Comparison of ENCODE assay signal across 8 cellular contexts in genomic region chr2:113891265-113891959, GRCh38. TPM values are rescaled to one million over a fixed set of nuclear protein-coding genes. Genes with fewer than 3 reads are reported as not detected.
DNase-seq lines count a peak whose midpoint lies in the region; ATAC-seq, FAIRE-seq and TF ChIP-seq lines count a peak whose summit lies in the region.

No MANE protein-coding gene starts in this region.

- H3K4me3 ChIP-seq in BLaER1 = peak overlapping the region; percentile 98
- peak overlapping the region; percentile 85 for H3K4me3 ChIP-seq in LNCaP clone FGC (ENCODE audit: low read depth, low read length)
- peak overlapping the region; percentile 69 to 99 (median 89) for H3K4me3 ChIP-seq in dorsolateral prefrontal cortex

- no peaks in the 10 kb centered on the region for H3K9me3 ChIP-seq in BLaER1

- peak overlapping the region; percentile 89 for H3K4me2 ChIP-seq in BLaER1

- H3K9me3 Mint-ChIP-seq in nephron = no peaks in the 10 kb centered on the region

- intact Hi-C loops in dorsolateral prefrontal cortex (cut with DNase I) = no loop called here

- H3K9ac ChIP-seq in BLaER1 = peak overlapping the region; percentile 95

- TF ChIP-seq CTCF in LNCaP clone FGC (IDR thresholded peaks at IDR 0.05; ENCODE audit: control insufficient read depth, extremely low read depth, insufficient read depth) (no peak), dorsolateral prefrontal cortex (IDR thresholded peaks at IDR 0.05 in 54 of 56, conservative IDR thresholded peaks at IDR 0.05 in 2 of 56; ENCODE audit: low read depth in 1 of 56, partially characterized antibody in 56 of 56) (no peak), nephron (IDR thresholded peaks at IDR 0.05; ENCODE audit: unreplicated experiment in 3 of 3) (no peak)

- no peaks in the 10 kb centered on the region for H3K27me3 Mint-ChIP-seq in nephron (ENCODE audit: low read depth)

- peaks cover 55% of the 10 kb centered on the region for H3K4me1 ChIP-seq in BLaER1

- FAIRE-seq in GM12891 (lab: Jason Lieb, UNC) = no peak

- peak overlapping the region; percentile 97 to 100 (median 98) for H3K27ac Mint-ChIP-seq in nephron

- H3K27me3 ChIP-seq in BLaER1 = no peaks in the 10 kb centered on the region
- no peaks in the 10 kb centered on the region for H3K27me3 ChIP-seq in dorsolateral prefrontal cortex

- peaks cover 45% of the 10 kb centered on the region for H3K36me3 ChIP-seq in BLaER1

- H3K4me1 Mint-ChIP-seq in nephron = peaks cover 83% of the 10 kb centered on the region

- DNase-seq in LNCaP clone FGC (ENCODE audit: low read depth) (no peak), dorsolateral prefrontal cortex (no peak), GM12891 (ENCODE audit: insufficient read length, low spot score) (no peak)
- no peak for DNase-seq in activated CD8-positive, alpha-beta memory T cell treated with anti-CD3 and anti-CD28 coated beads for 24 hours

- no peak for ATAC-seq in HG03442 (IDR thresholded peaks at IDR 0.05; ENCODE audit: unreplicated experiment)
- ATAC-seq in HG02642 (IDR thresholded peaks at IDR 0.05; ENCODE audit: poor library complexity, unreplicated experiment) = no peak

- H4K20me1 ChIP-seq in BLaER1 = peaks cover 57% of the 10 kb centered on the region

- H3K36me3 Mint-ChIP-seq in nephron (ENCODE audit: low read depth) = peaks cover 13% of the 10 kb centered on the region

- H3K27ac ChIP-seq in BLaER1 (peak overlapping the region; percentile 94), dorsolateral prefrontal cortex (peak overlapping the region in 51 of 59 donors; percentile 74 to 98 (median 94))

- peak overlapping the region; percentile 95 to 98 (median 98) for H3K4me3 Mint-ChIP-seq in nephron

- no peak for TF ChIP-seq POLR2A in GM12891 (IDR thresholded peaks at IDR 0.05; ENCODE audit: low read depth, low read length)

TF ChIP-seq in GM12891, 5 proteins besides CTCF, POLR2A, EP300 and RAD21:
- TF ChIP-seq PAX5 (IDR thresholded peaks at IDR 0.05; ENCODE audit: insufficient read depth, low read length, severe bottlenecking) (no peak), TAF1 (IDR thresholded peaks at IDR 0.05; ENCODE audit: low read depth, low read length) (no peak)

RNA-seq across cellular contexts. Expression of gene ACTR3, which starts 1.5 kb away (rescaled TPM):
- 100 to 1,000 TPM in 113 of 120 experiments, 10 to 100 TPM in 7; 89.6 to 176 (median 126) TPM for total RNA-seq in dorsolateral prefrontal cortex
- 288 TPM for polyA plus RNA-seq in GM12891 (2012; ENCODE audit: low read depth, missing spikeins)
